2 cellular contexts compared by ENCODE assay signal in genomic region chr14:83827383-83827782, GRCh38.
TF ChIP-seq lines count a peak whose summit lies in the region.

No MANE protein-coding gene starts in this region.

TF ChIP-seq in H1, 55 proteins besides CTCF, POLR2A, EP300 and RAD21 (continues in another document):
- no peak for TF ChIP-seq TBP (IDR thresholded peaks at IDR 0.05; ENCODE audit: low read depth, low read length)
- no peak for TF ChIP-seq BRCA1 (IDR thresholded peaks at IDR 0.05; ENCODE audit: low read depth, low read length)
- no peak for TF ChIP-seq ATF2 (IDR thresholded peaks at IDR 0.05; ENCODE audit: low read length)
- no peak for TF ChIP-seq SP4 (IDR thresholded peaks at IDR 0.05; ENCODE audit: low read length)
- no peak for TF ChIP-seq NANOG (IDR thresholded peaks at IDR 0.05; ENCODE audit: insufficient read depth, low read depth, low read length, poor library complexity, severe bottlenecking)
- TF ChIP-seq CREB1 (IDR thresholded peaks at IDR 0.05), result no peak
- no peak for TF ChIP-seq SP2 (IDR thresholded peaks at IDR 0.05; ENCODE audit: low read length)
- no peak for TF ChIP-seq POLR2AphosphoS5 (IDR thresholded peaks at IDR 0.05; ENCODE audit: low read depth, low read length)
- no peak for TF ChIP-seq TCF12 (IDR thresholded peaks at IDR 0.05; ENCODE audit: low read depth, low read length)
- TF ChIP-seq PHF8 (conservative IDR thresholded peaks at IDR 0.05; ENCODE audit: low read depth, low read length), result no peak
- no peak for TF ChIP-seq E2F6 (IDR thresholded peaks at IDR 0.05)
- TF ChIP-seq SIRT6 (IDR thresholded peaks at IDR 0.05; ENCODE audit: low read length), result no peak
- TF ChIP-seq SP1 (IDR thresholded peaks at IDR 0.05; ENCODE audit: low read depth, low read length), result no peak
- no peak for TF ChIP-seq RXRA (IDR thresholded peaks at IDR 0.05; ENCODE audit: insufficient read depth, low read depth, low read length)
- no peak for TF ChIP-seq MAFK (IDR thresholded peaks at IDR 0.05; ENCODE audit: low read depth, low read length)
- no peak for TF ChIP-seq CTBP2 (IDR thresholded peaks at IDR 0.05; ENCODE audit: borderline replicate concordance, insufficient read depth, insufficient read length, low read length)
- TF ChIP-seq CBX5 (IDR thresholded peaks at IDR 0.05; ENCODE audit: low read depth, low read length), result no peak
- TF ChIP-seq CEBPB (IDR thresholded peaks at IDR 0.05; ENCODE audit: low read depth, low read length), result no peak
- no peak for TF ChIP-seq MAX (IDR thresholded peaks at IDR 0.05)

TF ChIP-seq in SK-N-SH, 30 proteins besides CTCF, POLR2A, EP300 and RAD21:
- TF ChIP-seq TEAD4 (IDR thresholded peaks at IDR 0.05; ENCODE audit: borderline replicate concordance, insufficient read depth) (no peak), CHD2 (IDR thresholded peaks at IDR 0.05; ENCODE audit: low read length, partially characterized antibody) (no peak)
TF ChIP-seq in SK-N-SH: peak in this region for 0.
